ENCODE assay signal across 2 cellular contexts in the genomic region with DNA sequence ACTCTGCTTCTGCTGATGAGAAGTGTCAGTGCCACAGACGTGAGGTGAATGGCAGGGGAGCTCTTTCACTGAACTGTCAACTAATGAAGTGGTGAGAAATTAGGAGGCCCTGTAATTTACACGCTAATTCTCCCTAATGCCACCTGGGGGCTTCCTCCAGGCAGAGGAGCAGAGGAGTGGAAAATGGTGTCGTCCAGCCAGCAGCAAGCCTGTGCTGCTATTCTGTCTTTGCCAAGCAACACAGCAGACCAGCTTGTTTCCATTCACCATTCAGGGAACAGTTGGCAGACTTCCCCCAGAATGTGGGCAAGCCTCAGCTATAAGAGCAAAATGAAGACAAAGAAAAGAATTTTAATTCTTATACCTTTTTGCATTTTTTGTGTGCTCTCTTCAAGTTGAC.
TF ChIP-seq lines count a peak whose summit lies in the region.

No MANE protein-coding gene starts in this region.

TF ChIP-seq in GM23338, 12 proteins besides CTCF, POLR2A, EP300 and RAD21:
- TF ChIP-seq, protein P1, sequence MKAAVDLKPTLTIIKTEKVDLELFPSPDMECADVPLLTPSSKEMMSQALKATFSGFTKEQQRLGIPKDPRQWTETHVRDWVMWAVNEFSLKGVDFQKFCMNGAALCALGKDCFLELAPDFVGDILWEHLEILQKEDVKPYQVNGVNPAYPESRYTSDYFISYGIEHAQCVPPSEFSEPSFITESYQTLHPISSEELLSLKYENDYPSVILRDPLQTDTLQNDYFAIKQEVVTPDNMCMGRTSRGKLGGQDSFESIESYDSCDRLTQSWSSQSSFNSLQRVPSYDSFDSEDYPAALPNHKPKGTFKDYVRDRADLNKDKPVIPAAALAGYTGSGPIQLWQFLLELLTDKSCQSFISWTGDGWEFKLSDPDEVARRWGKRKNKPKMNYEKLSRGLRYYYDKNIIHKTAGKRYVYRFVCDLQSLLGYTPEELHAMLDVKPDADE (IDR thresholded peaks at IDR 0.05), result no peak
- no peak for TF ChIP-seq NANOG (IDR thresholded peaks at IDR 0.05; ENCODE audit: borderline replicate concordance)
- TF ChIP-seq ZNF114 (CRISPR knock-in tag; IDR thresholded peaks at IDR 0.05), result no peak
- no peak for TF ChIP-seq EZH2 (IDR thresholded peaks at IDR 0.05; ENCODE audit: low read depth, unreplicated experiment)
- TF ChIP-seq, protein P2, sequence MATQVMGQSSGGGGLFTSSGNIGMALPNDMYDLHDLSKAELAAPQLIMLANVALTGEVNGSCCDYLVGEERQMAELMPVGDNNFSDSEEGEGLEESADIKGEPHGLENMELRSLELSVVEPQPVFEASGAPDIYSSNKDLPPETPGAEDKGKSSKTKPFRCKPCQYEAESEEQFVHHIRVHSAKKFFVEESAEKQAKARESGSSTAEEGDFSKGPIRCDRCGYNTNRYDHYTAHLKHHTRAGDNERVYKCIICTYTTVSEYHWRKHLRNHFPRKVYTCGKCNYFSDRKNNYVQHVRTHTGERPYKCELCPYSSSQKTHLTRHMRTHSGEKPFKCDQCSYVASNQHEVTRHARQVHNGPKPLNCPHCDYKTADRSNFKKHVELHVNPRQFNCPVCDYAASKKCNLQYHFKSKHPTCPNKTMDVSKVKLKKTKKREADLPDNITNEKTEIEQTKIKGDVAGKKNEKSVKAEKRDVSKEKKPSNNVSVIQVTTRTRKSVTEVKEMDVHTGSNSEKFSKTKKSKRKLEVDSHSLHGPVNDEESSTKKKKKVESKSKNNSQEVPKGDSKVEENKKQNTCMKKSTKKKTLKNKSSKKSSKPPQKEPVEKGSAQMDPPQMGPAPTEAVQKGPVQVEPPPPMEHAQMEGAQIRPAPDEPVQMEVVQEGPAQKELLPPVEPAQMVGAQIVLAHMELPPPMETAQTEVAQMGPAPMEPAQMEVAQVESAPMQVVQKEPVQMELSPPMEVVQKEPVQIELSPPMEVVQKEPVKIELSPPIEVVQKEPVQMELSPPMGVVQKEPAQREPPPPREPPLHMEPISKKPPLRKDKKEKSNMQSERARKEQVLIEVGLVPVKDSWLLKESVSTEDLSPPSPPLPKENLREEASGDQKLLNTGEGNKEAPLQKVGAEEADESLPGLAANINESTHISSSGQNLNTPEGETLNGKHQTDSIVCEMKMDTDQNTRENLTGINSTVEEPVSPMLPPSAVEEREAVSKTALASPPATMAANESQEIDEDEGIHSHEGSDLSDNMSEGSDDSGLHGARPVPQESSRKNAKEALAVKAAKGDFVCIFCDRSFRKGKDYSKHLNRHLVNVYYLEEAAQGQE (IDR thresholded peaks at IDR 0.05; ENCODE audit: unreplicated experiment), result no peak
- TF ChIP-seq, protein P3, sequence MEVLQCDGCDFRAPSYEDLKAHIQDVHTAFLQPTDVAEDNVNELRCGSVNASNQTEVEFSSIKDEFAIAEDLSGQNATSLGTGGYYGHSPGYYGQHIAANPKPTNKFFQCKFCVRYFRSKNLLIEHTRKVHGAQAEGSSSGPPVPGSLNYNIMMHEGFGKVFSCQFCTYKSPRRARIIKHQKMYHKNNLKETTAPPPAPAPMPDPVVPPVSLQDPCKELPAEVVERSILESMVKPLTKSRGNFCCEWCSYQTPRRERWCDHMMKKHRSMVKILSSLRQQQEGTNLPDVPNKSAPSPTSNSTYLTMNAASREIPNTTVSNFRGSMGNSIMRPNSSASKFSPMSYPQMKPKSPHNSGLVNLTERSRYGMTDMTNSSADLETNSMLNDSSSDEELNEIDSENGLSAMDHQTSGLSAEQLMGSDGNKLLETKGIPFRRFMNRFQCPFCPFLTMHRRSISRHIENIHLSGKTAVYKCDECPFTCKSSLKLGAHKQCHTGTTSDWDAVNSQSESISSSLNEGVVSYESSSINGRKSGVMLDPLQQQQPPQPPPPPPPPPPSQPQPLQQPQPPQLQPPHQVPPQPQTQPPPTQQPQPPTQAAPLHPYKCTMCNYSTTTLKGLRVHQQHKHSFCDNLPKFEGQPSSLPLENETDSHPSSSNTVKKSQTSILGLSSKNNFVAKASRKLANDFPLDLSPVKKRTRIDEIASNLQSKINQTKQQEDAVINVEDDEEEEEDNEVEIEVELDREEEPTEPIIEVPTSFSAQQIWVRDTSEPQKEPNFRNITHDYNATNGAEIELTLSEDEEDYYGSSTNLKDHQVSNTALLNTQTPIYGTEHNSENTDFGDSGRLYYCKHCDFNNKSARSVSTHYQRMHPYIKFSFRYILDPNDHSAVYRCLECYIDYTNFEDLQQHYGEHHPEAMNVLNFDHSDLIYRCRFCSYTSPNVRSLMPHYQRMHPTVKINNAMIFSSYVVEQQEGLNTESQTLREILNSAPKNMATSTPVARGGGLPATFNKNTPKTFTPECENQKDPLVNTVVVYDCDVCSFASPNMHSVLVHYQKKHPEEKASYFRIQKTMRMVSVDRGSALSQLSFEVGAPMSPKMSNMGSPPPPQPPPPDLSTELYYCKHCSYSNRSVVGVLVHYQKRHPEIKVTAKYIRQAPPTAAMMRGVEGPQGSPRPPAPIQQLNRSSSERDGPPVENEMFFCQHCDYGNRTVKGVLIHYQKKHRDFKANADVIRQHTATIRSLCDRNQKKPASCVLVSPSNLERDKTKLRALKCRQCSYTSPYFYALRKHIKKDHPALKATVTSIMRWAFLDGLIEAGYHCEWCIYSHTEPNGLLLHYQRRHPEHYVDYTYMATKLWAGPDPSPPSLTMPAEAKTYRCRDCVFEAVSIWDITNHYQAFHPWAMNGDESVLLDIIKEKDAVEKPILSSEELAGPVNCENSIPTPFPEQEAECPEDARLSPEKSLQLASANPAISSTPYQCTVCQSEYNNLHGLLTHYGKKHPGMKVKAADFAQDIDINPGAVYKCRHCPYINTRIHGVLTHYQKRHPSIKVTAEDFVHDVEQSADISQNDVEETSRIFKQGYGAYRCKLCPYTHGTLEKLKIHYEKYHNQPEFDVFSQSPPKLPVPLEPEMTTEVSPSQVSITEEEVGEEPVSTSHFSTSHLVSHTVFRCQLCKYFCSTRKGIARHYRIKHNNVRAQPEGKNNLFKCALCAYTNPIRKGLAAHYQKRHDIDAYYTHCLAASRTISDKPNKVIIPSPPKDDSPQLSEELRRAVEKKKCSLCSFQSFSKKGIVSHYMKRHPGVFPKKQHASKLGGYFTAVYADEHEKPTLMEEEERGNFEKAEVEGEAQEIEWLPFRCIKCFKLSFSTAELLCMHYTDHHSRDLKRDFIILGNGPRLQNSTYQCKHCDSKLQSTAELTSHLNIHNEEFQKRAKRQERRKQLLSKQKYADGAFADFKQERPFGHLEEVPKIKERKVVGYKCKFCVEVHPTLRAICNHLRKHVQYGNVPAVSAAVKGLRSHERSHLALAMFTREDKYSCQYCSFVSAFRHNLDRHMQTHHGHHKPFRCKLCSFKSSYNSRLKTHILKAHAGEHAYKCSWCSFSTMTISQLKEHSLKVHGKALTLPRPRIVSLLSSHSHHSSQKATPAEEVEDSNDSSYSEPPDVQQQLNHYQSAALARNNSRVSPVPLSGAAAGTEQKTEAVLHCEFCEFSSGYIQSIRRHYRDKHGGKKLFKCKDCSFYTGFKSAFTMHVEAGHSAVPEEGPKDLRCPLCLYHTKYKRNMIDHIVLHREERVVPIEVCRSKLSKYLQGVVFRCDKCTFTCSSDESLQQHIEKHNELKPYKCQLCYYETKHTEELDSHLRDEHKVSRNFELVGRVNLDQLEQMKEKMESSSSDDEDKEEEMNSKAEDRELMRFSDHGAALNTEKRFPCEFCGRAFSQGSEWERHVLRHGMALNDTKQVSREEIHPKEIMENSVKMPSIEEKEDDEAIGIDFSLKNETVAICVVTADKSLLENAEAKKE (CRISPR knock-in tag; IDR thresholded peaks at IDR 0.05), result no peak
- TF ChIP-seq EZH2phosphoT487 (IDR thresholded peaks at IDR 0.05; ENCODE audit: unreplicated experiment), result no peak

TF ChIP-seq in neural cell, 6 proteins besides CTCF, POLR2A, EP300 and RAD21 (continued from another document):
- no peak for TF ChIP-seq MXI1 (conservative IDR thresholded peaks at IDR 0.05; ENCODE audit: poor library complexity, severe bottlenecking)
- TF ChIP-seq EZH2 (IDR thresholded peaks at IDR 0.05; ENCODE audit: borderline replicate concordance, insufficient read depth, low read length, poor library complexity, severe bottlenecking), result no peak
- TF ChIP-seq, protein P2 (IDR thresholded peaks at IDR 0.05; ENCODE audit: borderline replicate concordance), result no peak
- no peak for TF ChIP-seq TAF1 (IDR thresholded peaks at IDR 0.05; ENCODE audit: low read depth)
